ENCODE assay signal across 9 cellular contexts in the genomic region with DNA sequence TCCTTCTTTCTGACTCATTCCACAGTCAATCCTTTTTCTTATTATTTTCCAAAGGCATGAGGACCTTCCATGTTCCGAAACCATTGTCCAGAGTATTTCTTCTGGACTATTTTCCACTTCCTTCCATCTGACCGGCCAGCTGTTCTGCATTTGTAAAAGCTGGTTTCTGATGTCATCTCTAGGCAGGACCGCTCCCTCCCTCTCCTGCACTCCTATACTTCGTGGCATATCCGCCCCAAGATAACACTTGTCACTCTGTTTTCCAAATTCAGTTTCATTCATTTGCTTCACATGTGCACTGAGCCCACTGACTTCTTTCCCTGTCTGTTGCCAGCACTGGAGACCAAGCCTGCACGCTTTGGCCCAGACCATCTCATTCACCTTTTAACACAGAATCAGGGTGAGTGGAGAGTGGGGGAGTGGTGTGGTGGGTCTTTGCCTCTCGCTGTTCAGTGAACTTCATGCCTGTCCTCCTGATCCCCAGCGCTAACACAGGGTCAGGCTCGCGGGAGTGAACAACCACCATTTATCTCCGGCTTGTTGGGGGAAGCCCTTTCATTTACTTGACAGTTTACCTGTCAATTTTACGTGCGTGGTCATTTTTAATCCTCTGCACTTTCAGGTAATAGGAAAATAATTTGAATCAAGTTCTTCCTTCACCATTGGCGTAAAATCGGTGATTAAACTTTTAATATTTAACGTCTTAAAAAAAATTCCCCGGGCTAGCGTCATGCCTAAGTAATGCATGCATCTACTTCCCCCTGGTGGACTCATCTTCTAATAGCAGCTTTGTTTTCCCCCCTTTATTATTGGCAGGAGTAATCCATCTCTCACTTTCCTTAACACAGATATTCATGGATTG. TPM values are rescaled to one million over a fixed set of nuclear protein-coding genes. Genes with fewer than 3 reads are reported as not detected.
A peak's percentile ranks its signal among the peaks of the same experiment; 100 is the strongest.
DNase-seq lines count a peak whose midpoint lies in the region; ATAC-seq, FAIRE-seq and TF ChIP-seq lines count a peak whose summit lies in the region.
"Had no signal": no experiment of that assay in that cellular context is flagged by ENCODE, and none has a peak within 500 bp of the region (broad histone marks: within the 10 kb centered on the region; RNA-seq: fewer than 3 reads in every experiment).

No MANE protein-coding gene starts in this region.

- H3K27me3 ChIP-seq in endothelial cell of umbilical vein (ENCODE audit: control insufficient read depth in 2 of 2, insufficient read depth in 2 of 2, low read length in 2 of 2) = no peaks in the 10 kb centered on the region

- no peaks in the 10 kb centered on the region for H3K27me3 Mint-ChIP-seq in activated naive CD8-positive, alpha-beta T cell treated with anti-CD3 and anti-CD28 coated beads, Interleukin-2, amount 10 ng/mL, durations not matched to agents 7 days and 5 days
- H3K27me3 Mint-ChIP-seq in activated naive CD8-positive, alpha-beta T cell treated with anti-CD3 and anti-CD28 coated beads for 36 hours = no peaks in the 10 kb centered on the region
- H3K27me3 Mint-ChIP-seq: natural killer cell treated with Interleukin-12 subunit alpha and Interleukin-12 subunit beta and Interleukin-15 and Interleukin-18, amount 100 ng/mL, for 72 hours had no signal

- H3K4me3 Mint-ChIP-seq in activated naive CD8-positive, alpha-beta T cell treated with anti-CD3 and anti-CD28 coated beads, Interleukin-2, amount 10 ng/mL, durations not matched to agents 7 days and 5 days = no peak overlapping the region
- H3K4me3 Mint-ChIP-seq in activated naive CD8-positive, alpha-beta T cell treated with anti-CD3 and anti-CD28 coated beads for 36 hours = no peak overlapping the region
- H3K4me3 Mint-ChIP-seq: natural killer cell treated with Interleukin-12 subunit alpha and Interleukin-12 subunit beta and Interleukin-15 and Interleukin-18, amount 100 ng/mL, for 72 hours had no signal

- dilution Hi-C loops in endothelial cell of umbilical vein (cut with MboI; ENCODE audit: extremely low pct_ligation_motif_present, low sequenced_read_pairs) = no loop called here

- peak; percentile 43 to 65 for TF ChIP-seq CTCF in endothelial cell of umbilical vein (IDR thresholded peaks at IDR 0.05; ENCODE audit: extremely low read depth in 1 of 2, insufficient read depth in 1 of 2, low read depth in 1 of 2, low read length in 2 of 2)

- peak overlapping the region; percentile 84 for H3K4me2 ChIP-seq in endothelial cell of umbilical vein (ENCODE audit: insufficient read depth, low read length)

- no peaks in the 10 kb centered on the region for H3K9me3 Mint-ChIP-seq in activated naive CD8-positive, alpha-beta T cell treated with anti-CD3 and anti-CD28 coated beads, Interleukin-2, amount 10 ng/mL, durations not matched to agents 7 days and 5 days
- no peaks in the 10 kb centered on the region for H3K9me3 Mint-ChIP-seq in activated naive CD8-positive, alpha-beta T cell treated with anti-CD3 and anti-CD28 coated beads for 36 hours
- H3K9me3 Mint-ChIP-seq: natural killer cell treated with Interleukin-12 subunit alpha and Interleukin-12 subunit beta and Interleukin-15 and Interleukin-18, amount 100 ng/mL, for 72 hours had no signal

- H4K20me1 ChIP-seq in endothelial cell of umbilical vein (replicated peaks; ENCODE audit: control insufficient read depth, extremely low read depth, insufficient read depth, low read length) = no peaks in the 10 kb centered on the region

- no peaks in the 10 kb centered on the region for H3K4me1 Mint-ChIP-seq in activated naive CD8-positive, alpha-beta T cell treated with anti-CD3 and anti-CD28 coated beads, Interleukin-2, amount 10 ng/mL, durations not matched to agents 7 days and 5 days
- no peaks in the 10 kb centered on the region for H3K4me1 Mint-ChIP-seq in activated naive CD8-positive, alpha-beta T cell treated with anti-CD3 and anti-CD28 coated beads for 36 hours

- H3K9me3 ChIP-seq in endothelial cell of umbilical vein (replicated peaks; ENCODE audit: control insufficient read depth, insufficient read depth, low read length) = no peaks in the 10 kb centered on the region

- H3K27ac Mint-ChIP-seq in activated naive CD8-positive, alpha-beta T cell treated with anti-CD3 and anti-CD28 coated beads, Interleukin-2, amount 10 ng/mL, durations not matched to agents 7 days and 5 days = no peak overlapping the region
- H3K27ac Mint-ChIP-seq in activated naive CD8-positive, alpha-beta T cell treated with anti-CD3 and anti-CD28 coated beads for 36 hours = no peak overlapping the region
- H3K27ac Mint-ChIP-seq: natural killer cell treated with Interleukin-12 subunit alpha and Interleukin-12 subunit beta and Interleukin-15 and Interleukin-18, amount 100 ng/mL, for 72 hours had no signal

- H3K36me3 ChIP-seq in endothelial cell of umbilical vein (ENCODE audit: control insufficient read depth in 2 of 2, extremely low read depth in 1 of 2, insufficient read depth in 2 of 2, low read length in 2 of 2) = no peaks in the 10 kb centered on the region

- no peak for DNase-seq in activated naive CD8-positive, alpha-beta T cell treated with anti-CD3 and anti-CD28 coated beads, Interleukin-2, amount 10 ng/mL, durations not matched to agents 7 days and 5 days
- no peak for DNase-seq in activated naive CD8-positive, alpha-beta T cell treated with anti-CD3 and anti-CD28 coated beads for 36 hours
- peak; percentile 59 for DNase-seq in M059J (ENCODE audit: low read depth)
- peak; percentile 43 to 44 for DNase-seq in SHP77 (lab: John Stamatoyannopoulos, UW)
- DNase-seq in endothelial cell of umbilical vein (ENCODE audit: low read depth, low spot score) = peak; percentile 84
- DNase-seq in midbrain (lab: John Stamatoyannopoulos, UW) = peak; percentile 47
- DNase-seq in NK-92 treated with Interleukin-12 subunit alpha and Interleukin-12 subunit beta, amount 100 ng/mL, for 24 hours (lab: John Stamatoyannopoulos, UW) = no peak

- peak; percentile 47 for ATAC-seq in activated naive CD8-positive, alpha-beta T cell treated with anti-CD3 and anti-CD28 coated beads, Interleukin-2, amount 10 ng/mL, durations not matched to agents 7 days and 5 days (ENCODE audit: low read depth)
- no peak for ATAC-seq in HG02870 (IDR thresholded peaks at IDR 0.05; ENCODE audit: unreplicated experiment)

- peak overlapping the region; percentile 76 for H3K9ac ChIP-seq in endothelial cell of umbilical vein (replicated peaks; ENCODE audit: extremely low read depth, insufficient read depth, low read length)

- no peaks in the 10 kb centered on the region for H3K9me1 ChIP-seq in endothelial cell of umbilical vein (replicated peaks; ENCODE audit: control insufficient read depth, extremely low read depth, insufficient read depth, low read length)

- intact Hi-C loops in endothelial cell of umbilical vein (cut with micrococcal nuclease) = loop anchor here (1.0 to 10.0 kb wide), 8 partner anchors 52 to 1178 kb away; a partner anchor contains a TSS

- CTCF ChIA-PET in endothelial cell of umbilical vein (lab: Charles Lee) = interaction anchor here (0.6 to 3.0 kb wide), 42 partner anchors 8 to 1001 kb away, joined by 3 to 26 read pairs (median 4); a partner anchor contains a TSS

- no peaks in the 10 kb centered on the region for H3K79me2 ChIP-seq in endothelial cell of umbilical vein (ENCODE audit: control insufficient read depth, insufficient read depth, low read length)

- H3K27ac ChIP-seq in endothelial cell of umbilical vein (ENCODE audit: insufficient read depth, low read depth, low read length) = peak overlapping the region; percentile 73

- no peak for TF ChIP-seq POLR2A in endothelial cell of umbilical vein (IDR thresholded peaks at IDR 0.05; ENCODE audit: low read depth, low read length)

- POLR2A ChIA-PET in activated naive CD8-positive, alpha-beta T cell treated with anti-CD3 and anti-CD28 coated beads, Interleukin-2, amount 10 ng/mL, durations not matched to agents 7 days and 5 days (lab: Charles Lee) = interaction anchor here (0.5 to 1.2 kb wide), 3 partner anchors 62 to 614 kb away, joined by 3 to 6 read pairs (median 3); no protein-coding TSS in a partner anchor
- POLR2A ChIA-PET in endothelial cell of umbilical vein (lab: Charles Lee) = no interaction called here

- peak; percentile 83 for FAIRE-seq in endothelial cell of umbilical vein (lab: Jason Lieb, UNC)

- H2AFZ ChIP-seq in endothelial cell of umbilical vein (ENCODE audit: low read depth, low read length) = peak overlapping the region; percentile 76

- H3K4me1 ChIP-seq in endothelial cell of umbilical vein (ENCODE audit: control insufficient read depth, extremely low read depth, insufficient read depth, low read length) = peaks cover 13% of the 10 kb centered on the region

- H3K36me3 Mint-ChIP-seq in activated naive CD8-positive, alpha-beta T cell treated with anti-CD3 and anti-CD28 coated beads, Interleukin-2, amount 10 ng/mL, durations not matched to agents 7 days and 5 days = peaks cover 2% of the 10 kb centered on the region
- no peaks in the 10 kb centered on the region for H3K36me3 Mint-ChIP-seq in activated naive CD8-positive, alpha-beta T cell treated with anti-CD3 and anti-CD28 coated beads for 36 hours
- H3K36me3 Mint-ChIP-seq: natural killer cell treated with Interleukin-12 subunit alpha and Interleukin-12 subunit beta and Interleukin-15 and Interleukin-18, amount 100 ng/mL, for 72 hours had no signal

- BruUV-seq in endothelial cell of umbilical vein (replicated peaks; lab: Mats Ljungman, UMichigan) = TSS peak; percentile 47

- H3K4me3 ChIP-seq in endothelial cell of umbilical vein (replicated peaks in 1 of 3; ENCODE audit: insufficient read depth in 1 of 3, low read depth in 1 of 3, low read length in 3 of 3) = peak overlapping the region; percentile 24 to 62 (median 34)

TF ChIP-seq in endothelial cell of umbilical vein, 7 proteins besides CTCF, POLR2A, EP300 and RAD21 (continues in another document):
- no peak for TF ChIP-seq JUN (IDR thresholded peaks at IDR 0.05; ENCODE audit: borderline replicate concordance, insufficient read depth, insufficient read length, low read depth)
- TF ChIP-seq POLR2AphosphoS5 (IDR thresholded peaks at IDR 0.05; ENCODE audit: insufficient read depth, low read depth, low read length) = no peak
- TF ChIP-seq FOS (IDR thresholded peaks at IDR 0.05; ENCODE audit: borderline replicate concordance, insufficient read depth, low read length) = peak; percentile 45

RNA-seq across cellular contexts. Expression of a gene that starts 52.5 kb away (rescaled TPM):
- 100 to 1,000 TPM; 167 to 172 TPM for total RNA-seq in activated naive CD8-positive, alpha-beta T cell treated with anti-CD3 and anti-CD28 coated beads, Interleukin-2, amount 10 ng/mL, durations not matched to agents 7 days and 5 days
- 10 to 100 TPM; 56.0 to 57.5 TPM for total RNA-seq in activated naive CD8-positive, alpha-beta T cell treated with anti-CD3 and anti-CD28 coated beads for 36 hours
- total RNA-seq in M059J (2014; rRNA removed; shearing (Covaris generic)) = 555 and 669 TPM in 2 replicates
- total RNA-seq in endothelial cell of umbilical vein = 60.7 and 73.6 TPM in 2 replicates
- 23.6 and 27.6 TPM in 2 replicates for polyA plus RNA-seq in endothelial cell of umbilical vein
- 46.4 and 50.6 TPM in 2 replicates for polyA plus RNA-seq in endothelial cell of umbilical vein (2011; cell fraction: cytosol; rRNA removed)
- polyA plus RNA-seq in endothelial cell of umbilical vein (2011; cell fraction: nucleus; rRNA removed) = 21.8 and 23.3 TPM in 2 replicates
- polyA plus RNA-seq in endothelial cell of umbilical vein (2012) = 47.1 and 71.8 TPM in 2 replicates
- polyA minus RNA-seq in endothelial cell of umbilical vein = 12.2 and 19.7 TPM in 2 replicates
- 16.0 TPM for polyA minus RNA-seq in endothelial cell of umbilical vein (2011; cell fraction: cytosol; rRNA and poly(A)+ RNA removed)
- 10.0 and 18.5 TPM in 2 replicates for polyA minus RNA-seq in endothelial cell of umbilical vein (2011; cell fraction: nucleus; rRNA and poly(A)+ RNA removed)

Comparison
In these comparisons a context has a peak if more than half of its experiments do, and no peak if none do; other contexts are left out.
1. DNase-seq: peak in M059J (single experiment), SHP77 (2 of 2), endothelial cell of umbilical vein (single experiment) and midbrain (single experiment); none in activated naive CD8-positive, alpha-beta T cell treated with anti-CD3 and anti-CD28 coated beads, Interleukin-2, amount 10 ng/mL, durations not matched to agents 7 days and 5 days (single experiment), activated naive CD8-positive, alpha-beta T cell treated with anti-CD3 and anti-CD28 coated beads for 36 hours (single experiment) and NK-92 treated with Interleukin-12 subunit alpha and Interleukin-12 subunit beta, amount 100 ng/mL, for 24 hours (single experiment).